In genomic region chr7:41890631-41891265, GRCh38 we compare ENCODE assay signal across 1 cellular context.
TF ChIP-seq lines count a peak whose summit lies in the region.

No MANE protein-coding gene starts in this region.

TF ChIP-seq in HEK293, 187 proteins besides CTCF, POLR2A, EP300 and RAD21 (continued from another document):
- TF ChIP-seq KLF17 (tag by site-specific recombination; IDR thresholded peaks at IDR 0.05) (no peak), SCRT1 (tag by site-specific recombination; IDR thresholded peaks at IDR 0.05; ENCODE audit: borderline replicate concordance) (no peak), ZNF571 (tag by site-specific recombination; IDR thresholded peaks at IDR 0.05) (no peak), ZNF114 (tag by site-specific recombination; IDR thresholded peaks at IDR 0.05) (no peak), ELK4 (IDR thresholded peaks at IDR 0.05; ENCODE audit: borderline replicate concordance, low read depth, low read length) (no peak), ZNF341 (tag by site-specific recombination; IDR thresholded peaks at IDR 0.05; ENCODE audit: low read depth) (0 out of 2 replicates have a peak, but pooled peaks have one; percentile 13), EGR2 (tag by site-specific recombination; IDR thresholded peaks at IDR 0.05; ENCODE audit: low read depth) (0 out of 2 replicates have a peak, but pooled peaks have one; percentile 15), ZNF48 (tag by site-specific recombination; IDR thresholded peaks at IDR 0.05) (no peak), ZFP37 (tag by site-specific recombination; IDR thresholded peaks at IDR 0.05) (no peak), INSM2 (tag by site-specific recombination; IDR thresholded peaks at IDR 0.05) (no peak)
